8 cellular contexts compared by ENCODE assay signal in genomic region chr11:46346886-46347636, GRCh38. TPM values are rescaled to one million over a fixed set of nuclear protein-coding genes. Genes with fewer than 3 reads are reported as not detected.
DNase-seq lines count a peak whose midpoint lies in the region; ATAC-seq and TF ChIP-seq lines count a peak whose summit lies in the region.

Gene DGKZ, plus strand, starts transcription at chr11:46347463. Its CDS starts 197 bp downstream, at chr11:46347660.

- DNase-seq in EL (peak; percentile 85), KBM-7 (peak; percentile 88), SK-N-DZ (ENCODE audit: low spot score) (peak; percentile 78), nucleus accumbens (lab: John Stamatoyannopoulos, UW) (peak in 55 of 56 donors; percentile 34 to 93 (median 77)), suprapubic skin (ENCODE audit: low spot score in 2 of 2) (peak; percentile 88 to 89)
- DNase-seq in activated naive CD4-positive, alpha-beta T cell treated with anti-CD3 and anti-CD28 coated beads for 36 hours, result peak; percentile 86

- TF ChIP-seq CTCF in gastroesophageal sphincter (IDR thresholded peaks at IDR 0.05) (peak in 3 of 4 experiments; percentile 78 to 99 (median 98)), suprapubic skin (IDR thresholded peaks at IDR 0.05) (peak; percentile 96 to 97)

- peak within 1 kb of the TSS; percentile 92 for H3K27ac Mint-ChIP-seq in activated naive CD4-positive, alpha-beta T cell treated with anti-CD3 and anti-CD28 coated beads for 36 hours

- H3K4me1 ChIP-seq in gastroesophageal sphincter (peaks cover 0 to 60% (median 22%) of the 10 kb centered on the region in 3 donors), suprapubic skin (peaks cover 70% of the 10 kb centered on the region)

- TF ChIP-seq POLR2A in gastroesophageal sphincter (IDR thresholded peaks at IDR 0.05) (peak in 1 of 2 donors; percentile 38), suprapubic skin (IDR thresholded peaks at IDR 0.05) (no peak)

- TF ChIP-seq EP300 in gastroesophageal sphincter (IDR thresholded peaks at IDR 0.05) (no peak), suprapubic skin (IDR thresholded peaks at IDR 0.05) (no peak)

- no peaks in the 10 kb centered on the region for H3K27me3 Mint-ChIP-seq in activated naive CD4-positive, alpha-beta T cell treated with anti-CD3 and anti-CD28 coated beads for 36 hours (ENCODE audit: low read depth)

- H3K36me3 ChIP-seq in gastroesophageal sphincter, result no peaks in the 10 kb centered on the region
- no peaks in the 10 kb centered on the region for H3K36me3 ChIP-seq in suprapubic skin

- H3K4me3 ChIP-seq in gastroesophageal sphincter (peak within 1 kb of the TSS; percentile 85 to 87), suprapubic skin (peak within 1 kb of the TSS; percentile 94)

- CTCF ChIA-PET in activated naive CD4-positive, alpha-beta T cell treated with anti-CD3 and anti-CD28 coated beads for 36 hours (lab: Charles Lee), result interaction anchor here (1.0 to 14.1 kb wide), 6 partner anchors 15 to 43 kb away, joined by 3 to 368 read pairs (median 9); no protein-coding TSS in a partner anchor

- H3K36me3 Mint-ChIP-seq in activated naive CD4-positive, alpha-beta T cell treated with anti-CD3 and anti-CD28 coated beads for 36 hours (ENCODE audit: low read depth), result peaks cover 7% of the 10 kb centered on the region

- intact Hi-C loops in activated naive CD4-positive, alpha-beta T cell treated with anti-CD3 and anti-CD28 coated beads for 36 hours (cut with micrococcal nuclease), result loop anchor here (1.0 to 2.0 kb wide), 9 partner anchors 11 to 354 kb away; partner anchors contain the start of genes ARHGAP1, ATG13, HARBI1 and PHF21A

- H3K9me3 ChIP-seq in gastroesophageal sphincter, result no peaks in the 10 kb centered on the region
- no peaks in the 10 kb centered on the region for H3K9me3 ChIP-seq in suprapubic skin

- H3K27me3 ChIP-seq in gastroesophageal sphincter (no peaks in the 10 kb centered on the region), suprapubic skin (no peaks in the 10 kb centered on the region)

- H3K9me3 Mint-ChIP-seq in activated naive CD4-positive, alpha-beta T cell treated with anti-CD3 and anti-CD28 coated beads for 36 hours, result no peaks in the 10 kb centered on the region

- H3K27ac ChIP-seq in gastroesophageal sphincter (peak within 1 kb of the TSS in 3 of 4 donors; percentile 70 to 85 (median 75)), suprapubic skin (peak within 1 kb of the TSS; percentile 79)

- 37 to 42% methylated on average over 9 to 10 of the region's 80 CpGs for WGBS in gastroesophageal sphincter (ENCODE audit: low coverage in 1 of 2), 2 donors
- 12% methylated on average over 17 of the region's 80 CpGs for WGBS in suprapubic skin

- peak within 1 kb of the TSS; percentile 84 for H3K4me3 Mint-ChIP-seq in activated naive CD4-positive, alpha-beta T cell treated with anti-CD3 and anti-CD28 coated beads for 36 hours

- ATAC-seq in GM21619 (IDR thresholded peaks at IDR 0.05; ENCODE audit: unreplicated experiment) (peak; percentile 53), gastroesophageal sphincter (peak; percentile 95)

- H3K4me1 Mint-ChIP-seq in activated naive CD4-positive, alpha-beta T cell treated with anti-CD3 and anti-CD28 coated beads for 36 hours (ENCODE audit: low read depth), result peaks cover 80% of the 10 kb centered on the region

- in situ Hi-C loops in KBM-7 (cut with MboI; ENCODE audit: low pct_unique_long_range_greater_than_20kb, low sequenced_read_pairs), result no loop called here

RNA-seq across cellular contexts. Expression of gene DGKZ, which starts in this region (rescaled TPM):
- polyA plus RNA-seq in SK-N-DZ (2014; cell fraction: cytosol; rRNA removed), result 54.5 and 58.7 TPM in 2 replicates
- polyA plus RNA-seq in SK-N-DZ (2014; cell fraction: nucleus; rRNA removed), result 148 and 162 TPM in 2 replicates
- total RNA-seq in activated naive CD4-positive, alpha-beta T cell treated with anti-CD3 and anti-CD28 coated beads for 36 hours, result 10 to 100 TPM; 82.9 to 89.2 TPM
- total RNA-seq in gastroesophageal sphincter, result 10 to 100 TPM; 39.2 to 78.8 (median 46.5) TPM
- total RNA-seq in suprapubic skin, result 10 to 100 TPM; 60.5 to 91.0 (median 73.4) TPM

Comparison
In these comparisons a context has a peak if more than half of its experiments do, and no peak if none do; other contexts are left out.
1. Peak in every context shown above with its lines: DNase-seq, ATAC-seq, H3K4me3 ChIP-seq and H3K27ac ChIP-seq.